Comparison of ENCODE assay signal across 27 cellular contexts in genomic region chr10:132847416-132847777, GRCh38.
DNase-seq lines count a peak whose midpoint lies in the region; ATAC-seq and TF ChIP-seq lines count a peak whose summit lies in the region.
"Had no signal": no experiment of that assay in that cellular context is flagged by ENCODE, and none has a peak within 500 bp of the region (broad histone marks: within the 10 kb centered on the region; RNA-seq: fewer than 3 reads in every experiment).

No MANE protein-coding gene starts in this region.

- H3K23ac ChIP-seq in neuronal stem cell (ENCODE audit: low read depth, low read length, poor library complexity) = no peak overlapping the region

- H3K79me2 ChIP-seq in SK-N-SH (ENCODE audit: insufficient read depth) = no peaks in the 10 kb centered on the region
- H3K79me2 ChIP-seq: parathyroid adenoma had no signal

- H3K79me1 ChIP-seq in neuronal stem cell (ENCODE audit: low read depth, low read length) = no peaks in the 10 kb centered on the region

- H3K27ac Mint-ChIP-seq in CD4-positive, alpha-beta memory T cell = no peak overlapping the region
- no peak overlapping the region for H3K27ac Mint-ChIP-seq in central memory CD8-positive, alpha-beta T cell (ENCODE audit: low read depth)
- H3K27ac Mint-ChIP-seq: activated B cell treated with CpG ODN at 0.5 μM for 24 hours; activated T-helper 1 cell treated with anti-CD3 and anti-CD28 coated beads, Interleukin-12 subunit alpha, Interleukin-12 subunit beta, Interleukin-2, Interleukin-4 antibody, amounts not matched to agents 30 ng/mL and 10 ng/mL and 1 ng/mL, durations not matched to agents 14 hours and 24 hours and 36 hours; GM23338; nephron had no signal

- H2BK15ac ChIP-seq in neuronal stem cell (ENCODE audit: low read length) = no peak overlapping the region

- DNase-seq in SK-N-SH (peak; percentile 21), neuronal stem cell (ENCODE audit: low spot score) (no peak), GF-D8 (lab: John Stamatoyannopoulos, UW) (no peak), esophagus squamous epithelium (lab: John Stamatoyannopoulos, UW) (no peak)
- no peak for DNase-seq in CD4-positive, alpha-beta memory T cell
- DNase-seq in central memory CD8-positive, alpha-beta T cell (ENCODE audit: low spot score in 2 of 2) = no peak
- DNase-seq: activated B cell treated with CpG ODN at 0.5 μM for 24 hours; DMS53; effector CD8-positive, alpha-beta T cell; foreskin keratinocyte; mesendoderm; NCI-H1105 treated with DMSO at 0.1 percent for 48 hours; NCI-H2029; NCI-H226; NCI-H774; stimulated activated naive CD4-positive, alpha-beta T cell treated with Interleukin-2 at 50 U/mL for 16 hours had no signal

- peak overlapping the region; percentile 84 for H2BK12ac ChIP-seq in neuronal stem cell (ENCODE audit: low read length)

- H3K9ac ChIP-seq in SK-N-SH (no peak overlapping the region), neuronal stem cell (ENCODE audit: low read depth, low read length, poor library complexity) (no peak overlapping the region)
- H3K9ac ChIP-seq: parathyroid adenoma had no signal

- peaks cover 0 to 2% of the 10 kb centered on the region in 2 donors for H3K36me3 Mint-ChIP-seq in CD4-positive, alpha-beta memory T cell
- peaks cover 3% of the 10 kb centered on the region for H3K36me3 Mint-ChIP-seq in central memory CD8-positive, alpha-beta T cell (ENCODE audit: insufficient read depth)
- H3K36me3 Mint-ChIP-seq: brain had no signal

- peaks cover 3 to 8% of the 10 kb centered on the region in 2 donors for H3K27me3 Mint-ChIP-seq in CD4-positive, alpha-beta memory T cell
- H3K27me3 Mint-ChIP-seq in central memory CD8-positive, alpha-beta T cell = peaks cover 15% of the 10 kb centered on the region
- H3K27me3 Mint-ChIP-seq: activated CD8-positive, alpha-beta T cell treated with anti-CD3 and anti-CD28 coated beads for 36 hours had no signal

- no peaks in the 10 kb centered on the region for H3K36me3 ChIP-seq in SK-N-SH (replicated peaks in 1 of 2; ENCODE audit: control insufficient read depth in 1 of 2, insufficient read depth in 2 of 2, low read length in 1 of 2)
- H3K36me3 ChIP-seq in CD4-positive, alpha-beta memory T cell (ENCODE audit: insufficient read depth, low read length) = no peaks in the 10 kb centered on the region
- H3K36me3 ChIP-seq in neuronal stem cell (replicated peaks in 1 of 2; ENCODE audit: control insufficient read depth in 2 of 2, insufficient read depth in 2 of 2, low read length in 2 of 2) = no peaks in the 10 kb centered on the region
- H3K36me3 ChIP-seq in esophagus squamous epithelium = no peaks in the 10 kb centered on the region
- H3K36me3 ChIP-seq: tibial nerve had no signal

- H3K4ac ChIP-seq in neuronal stem cell (ENCODE audit: low read length) = no peak overlapping the region

- TF ChIP-seq EP300 in SK-N-SH (IDR thresholded peaks at IDR 0.05; ENCODE audit: borderline replicate concordance in 1 of 2, low read depth in 1 of 2, low read length in 1 of 2) = no peak

- CTCF ChIA-PET in SK-N-SH (lab: Yijun Ruan, JAX) = no interaction called here
- CTCF ChIA-PET in CD4-positive, alpha-beta memory T cell (lab: Charles Lee; ENCODE audit: partially characterized antibody) = no interaction called here

- no peaks in the 10 kb centered on the region for H4K20me1 ChIP-seq in SK-N-SH (ENCODE audit: insufficient read depth)

- WGBS in SK-N-SH (ENCODE audit: low lambda C conversion rate) = 41% methylated on average over 5 of the region's 10 CpGs
- WGBS in neuronal stem cell (ENCODE audit: extremely low coverage in 2 of 2, insufficient read length in 2 of 2, insufficient replicate concordance in 1 of 2), 2 donors = no CpG with 5 or more reads among the region's 10 CpGs
- WGBS in esophagus squamous epithelium, 2 donors = no CpG with 5 or more reads among the region's 10 CpGs

- peak overlapping the region; percentile 71 for H3K18ac ChIP-seq in neuronal stem cell (ENCODE audit: low read length)

- POLR2A ChIA-PET in SK-N-SH (lab: Yijun Ruan, JAX) = no interaction called here
- POLR2A ChIA-PET in CD4-positive, alpha-beta memory T cell (lab: Charles Lee; ENCODE audit: partially characterized antibody) = no interaction called here

- H3K9me2 ChIP-seq in SK-N-SH = no peaks in the 10 kb centered on the region

- no peak overlapping the region for H2AFZ ChIP-seq in SK-N-SH (ENCODE audit: low read depth)
- H2AFZ ChIP-seq in neuronal stem cell (ENCODE audit: low read length) = no peak overlapping the region
- H2AFZ ChIP-seq: GM23338, parathyroid adenoma had no signal

- H3F3A ChIP-seq in SK-N-SH (replicated peaks; ENCODE audit: insufficient read depth) = no peaks in the 10 kb centered on the region

- peaks cover 0 to 12% (median 5%) of the 10 kb centered on the region in 8 donors for H3K9me3 Mint-ChIP-seq in CD4-positive, alpha-beta memory T cell
- H3K9me3 Mint-ChIP-seq in central memory CD8-positive, alpha-beta T cell = peaks cover 6% of the 10 kb centered on the region

- peak overlapping the region; percentile 81 for H2BK120ac ChIP-seq in neuronal stem cell (ENCODE audit: low read depth, low read length)

- peak overlapping the region; percentile 89 for H3K14ac ChIP-seq in neuronal stem cell (ENCODE audit: low read length)

- TF ChIP-seq RAD21 in SK-N-SH (IDR thresholded peaks at IDR 0.05; ENCODE audit: low read length) = no peak

- H2BK5ac ChIP-seq in neuronal stem cell (ENCODE audit: low read length) = peak overlapping the region; percentile 5

- H3K4me1 ChIP-seq in SK-N-SH (ENCODE audit: control insufficient read depth in 1 of 2, insufficient read depth in 2 of 2, low read depth in 1 of 2, low read length in 1 of 2) = peaks cover 0 to 3% of the 10 kb centered on the region in 2 experiments; a peak in 1 of 4 replicates
- H3K4me1 ChIP-seq in CD4-positive, alpha-beta memory T cell (ENCODE audit: insufficient read depth, low read length) = peaks cover 6% of the 10 kb centered on the region
- H3K4me1 ChIP-seq in neuronal stem cell (ENCODE audit: control insufficient read depth in 2 of 2, insufficient read depth in 1 of 2, low read depth in 1 of 2, low read length in 2 of 2) = peaks cover 0 to 2% of the 10 kb centered on the region in 2 donors
- H3K4me1 ChIP-seq in esophagus squamous epithelium = peaks cover 0 to 12% (median 0%) of the 10 kb centered on the region in 3 donors
- H3K4me1 ChIP-seq: foreskin keratinocyte, parathyroid adenoma had no signal

- intact Hi-C loops in CD4-positive, alpha-beta memory T cell (cut with micrococcal nuclease) = no loop called here
- intact Hi-C loops in esophagus squamous epithelium (cut with DNase I) = no loop called here

- no peak overlapping the region for H4K8ac ChIP-seq in neuronal stem cell (ENCODE audit: low read depth, low read length)

- TF ChIP-seq POLR2A in esophagus squamous epithelium (IDR thresholded peaks at IDR 0.05) = no peak

- peaks cover 7 to 12% (median 8%) of the 10 kb centered on the region in 4 donors for H3K4me1 Mint-ChIP-seq in CD4-positive, alpha-beta memory T cell
- H3K4me1 Mint-ChIP-seq in central memory CD8-positive, alpha-beta T cell = peaks cover 7% of the 10 kb centered on the region

- H3K27me3 ChIP-seq in SK-N-SH (ENCODE audit: insufficient read depth) = no peaks in the 10 kb centered on the region
- H3K27me3 ChIP-seq in CD4-positive, alpha-beta memory T cell (ENCODE audit: insufficient read depth, low read length) = no peaks in the 10 kb centered on the region
- H3K27me3 ChIP-seq in neuronal stem cell (ENCODE audit: control insufficient read depth in 3 of 3, insufficient read depth in 3 of 3, low read depth in 1 of 3, low read length in 3 of 3) = peaks cover 0 to 50% (median 0%) of the 10 kb centered on the region in 3 experiments
- H3K27me3 ChIP-seq in esophagus squamous epithelium = peaks cover 0 to 74% (median 0%) of the 10 kb centered on the region in 4 donors
- H3K27me3 ChIP-seq: foreskin keratinocyte had no signal

- H3K4me3 Mint-ChIP-seq in CD4-positive, alpha-beta memory T cell = peak overlapping the region in 6 of 8 donors; percentile 54 to 84 (median 80)
- peak overlapping the region; percentile 63 for H3K4me3 Mint-ChIP-seq in central memory CD8-positive, alpha-beta T cell
- H3K4me3 Mint-ChIP-seq: activated T-helper 1 cell treated with anti-CD3 and anti-CD28 coated beads, Interleukin-12 subunit alpha, Interleukin-12 subunit beta, Interleukin-2, Interleukin-4 antibody, amounts not matched to agents 30 ng/mL and 10 ng/mL and 1 ng/mL, durations not matched to agents 14 hours and 24 hours and 36 hours; GM23338; nephron had no signal

- H3K4me3 ChIP-seq in SK-N-SH (ENCODE audit: low read depth in 2 of 2, low read length in 1 of 2) = no peak overlapping the region
- H3K4me3 ChIP-seq in CD4-positive, alpha-beta memory T cell (ENCODE audit: low read length in 2 of 2) = no peak overlapping the region
- H3K4me3 ChIP-seq in neuronal stem cell (ENCODE audit: low read length in 2 of 2) = no peak overlapping the region
- H3K4me3 ChIP-seq in esophagus squamous epithelium = no peak overlapping the region
- H3K4me3 ChIP-seq: GM23338, tibial nerve had no signal

- no peak overlapping the region for H4K91ac ChIP-seq in neuronal stem cell (ENCODE audit: low read depth, low read length, poor library complexity)

- H3K9me3 ChIP-seq in SK-N-SH = peaks cover 2% of the 10 kb centered on the region; the same call in 1 of the 2 replicates
- H3K9me3 ChIP-seq in CD4-positive, alpha-beta memory T cell (ENCODE audit: control insufficient read depth in 1 of 2, low read length in 2 of 2) = no peaks in the 10 kb centered on the region
- peaks cover 3 to 5% of the 10 kb centered on the region in 2 donors for H3K9me3 ChIP-seq in neuronal stem cell (replicated peaks in 1 of 2; ENCODE audit: control insufficient read depth in 2 of 2, insufficient read depth in 1 of 2, low read depth in 1 of 2, low read length in 2 of 2)
- peaks cover 0 to 10% (median 9%) of the 10 kb centered on the region in 3 donors for H3K9me3 ChIP-seq in esophagus squamous epithelium

- ATAC-seq in SK-N-SH treated with all-trans-retinoic acid at 6 μM for 48 hours (no peak), GM19467 (IDR thresholded peaks at IDR 0.05; ENCODE audit: unreplicated experiment) (no peak)
- no peak for ATAC-seq in central memory CD8-positive, alpha-beta T cell (replicated peaks; ENCODE audit: extremely low read depth, poor library complexity, severe bottlenecking)
- ATAC-seq: foreskin keratinocyte, GM23338 had no signal

- peak overlapping the region; percentile 68 for H2AK5ac ChIP-seq in neuronal stem cell (ENCODE audit: low read depth, low read length)

- TF ChIP-seq CTCF in SK-N-SH (IDR thresholded peaks at IDR 0.05) = no peak
- TF ChIP-seq CTCF in esophagus squamous epithelium (IDR thresholded peaks at IDR 0.05) = no peak

- H3K4me2 ChIP-seq in SK-N-SH = no peak overlapping the region
- H3K4me2 ChIP-seq in neuronal stem cell (ENCODE audit: insufficient read depth, low read length, poor library complexity, severe bottlenecking) = no peak overlapping the region
- H3K4me2 ChIP-seq: GM23338 had no signal

- H3K27ac ChIP-seq in SK-N-SH (ENCODE audit: low read depth in 2 of 2, low read length in 1 of 2) (no peak overlapping the region), neuronal stem cell (replicated peaks; ENCODE audit: low read length) (no peak overlapping the region), esophagus squamous epithelium (no peak overlapping the region)
- no peak overlapping the region for H3K27ac ChIP-seq in CD4-positive, alpha-beta memory T cell (ENCODE audit: low read depth, low read length)
- H3K27ac ChIP-seq: 22Rv1, foreskin keratinocyte, parathyroid adenoma, RWPE1, tibial nerve had no signal

TF ChIP-seq in SK-N-SH treated with all-trans-retinoic acid at 6 μM for 48 hours, 23 proteins besides CTCF, POLR2A, EP300 and RAD21 (continues in another document):
- TF ChIP-seq ZNF8 (CRISPR knock-in tag; IDR thresholded peaks at IDR 0.05) = no peak
